15 cellular contexts compared by ENCODE assay signal in the genomic region with DNA sequence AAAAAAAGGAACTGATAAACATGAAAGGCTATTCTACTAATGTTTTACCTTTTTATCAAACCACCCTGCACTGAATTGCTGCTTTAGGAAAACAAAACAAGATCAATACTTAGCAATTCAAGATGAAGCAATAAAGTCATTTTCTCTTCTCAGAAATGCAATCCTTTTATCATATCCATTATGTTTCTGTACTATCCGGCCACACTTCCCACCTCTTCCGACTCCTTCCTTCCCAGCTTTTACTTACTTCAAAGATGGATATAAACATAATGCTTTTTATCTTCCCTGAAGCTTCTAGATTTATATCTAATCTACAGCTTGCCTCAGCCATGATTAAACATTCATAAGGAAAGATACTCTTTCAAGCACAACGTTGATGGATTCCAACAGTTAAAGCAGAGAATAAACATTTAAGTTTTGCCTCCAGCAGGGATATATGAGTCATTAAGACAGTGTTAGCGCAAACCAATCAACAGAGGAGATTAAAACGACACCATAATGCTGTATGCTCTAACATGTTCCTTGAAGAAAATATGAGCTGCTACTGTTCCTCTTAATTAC.
DNase-seq lines count a peak whose midpoint lies in the region; ATAC-seq and TF ChIP-seq lines count a peak whose summit lies in the region.
"Had no signal": no experiment of that assay in that cellular context is flagged by ENCODE, and none has a peak within 500 bp of the region (broad histone marks: within the 10 kb centered on the region; RNA-seq: fewer than 3 reads in every experiment).

No MANE protein-coding gene starts in this region.

- H3K36me3 ChIP-seq in duodenal mucosa (ENCODE audit: control insufficient read depth in 1 of 2, insufficient read depth in 2 of 2, low read length in 2 of 2) (peaks cover 0 to 6% of the 10 kb centered on the region in 2 donors), mesodermal cell (ENCODE audit: control insufficient read depth, insufficient read depth, low read length) (peaks cover 5% of the 10 kb centered on the region)
- H3K36me3 ChIP-seq: prostate gland, uterus had no signal

- 82 to 86% methylated on average over 4 to 5 of the region's 5 CpGs for WGBS in mesodermal cell (ENCODE audit: insufficient coverage in 2 of 2), 2 experiments
- WGBS in right cardiac atrium: 51% methylated on average over 5 of the region's 5 CpGs

- no peak for TF ChIP-seq CTCF in AG09309 (IDR thresholded peaks at IDR 0.05; ENCODE audit: control insufficient read depth, insufficient read depth, low read depth, low read length, missing control alignments)

- H3K27ac ChIP-seq in duodenal mucosa (ENCODE audit: low read depth, low read length) (no peak overlapping the region), mesodermal cell (ENCODE audit: low read depth, low read length, severe bottlenecking) (peak overlapping the region; percentile 50), right cardiac atrium (ENCODE audit: low read length) (no peak overlapping the region)
- H3K27ac ChIP-seq: prostate gland, uterus had no signal

- DNase-seq in AG09309 (ENCODE audit: low read depth) (no peak), NCI-H2227 treated with DMSO at 0.1 percent for 48 hours (lab: John Stamatoyannopoulos, UW) (peak; percentile 62), right cardiac atrium (no peak), GM19240 (ENCODE audit: insufficient read length, low spot score) (no peak)
- DNase-seq in activated CD4-positive, alpha-beta T cell treated with anti-CD3 and anti-CD28 coated beads, Interleukin-2, amount 50 U/mL, for 1 hour: no peak
- DNase-seq: activated CD8-positive, alpha-beta memory T cell treated with anti-CD3 and anti-CD28 coated beads, Interleukin-2, amount 50 U/mL, for 4 hours; CD4-positive, alpha-beta T cell; NCI-H524 treated with DMSO at 0.1 percent for 48 hours; T-cell; uterus had no signal

- H3K4me1 ChIP-seq in duodenal mucosa (ENCODE audit: control insufficient read depth in 1 of 2, insufficient read depth in 2 of 2, low read length in 2 of 2) (peaks cover 0 to 11% of the 10 kb centered on the region in 2 donors), mesodermal cell (ENCODE audit: control insufficient read depth, insufficient read depth, low read length, poor library complexity, severe bottlenecking) (peaks cover 12% of the 10 kb centered on the region), right cardiac atrium (ENCODE audit: control insufficient read depth, insufficient read depth, low read length) (no peaks in the 10 kb centered on the region)
- H3K4me1 ChIP-seq: prostate gland, uterus had no signal

- intact Hi-C loops in right cardiac atrium (cut with DNase I): no loop called here

- H3K27me3 ChIP-seq in duodenal mucosa (ENCODE audit: control insufficient read depth in 1 of 2, insufficient read depth in 2 of 2, low read length in 2 of 2) (no peaks in the 10 kb centered on the region), right cardiac atrium (ENCODE audit: control insufficient read depth, insufficient read depth) (no peaks in the 10 kb centered on the region)
- H3K27me3 ChIP-seq: uterus had no signal

- H3K9me3 ChIP-seq in duodenal mucosa (ENCODE audit: control insufficient read depth in 1 of 2, low read length in 2 of 2): peaks cover 13 to 19% of the 10 kb centered on the region in 2 donors
- H3K9me3 ChIP-seq in mesodermal cell (ENCODE audit: control insufficient read depth, low read length): peaks cover 17% of the 10 kb centered on the region
- no peaks in the 10 kb centered on the region for H3K9me3 ChIP-seq in right cardiac atrium (ENCODE audit: control insufficient read depth, low read length)
- H3K9me3 ChIP-seq: prostate gland had no signal

- no peak for ATAC-seq in activated CD4-positive, CD25-positive, alpha-beta regulatory T cell treated with anti-CD3 and anti-CD28 coated beads, Interleukin-2, amount 50 U/mL, for 24 hours
- ATAC-seq in right cardiac atrium: no peak
- ATAC-seq: GM12878, T-cell had no signal

- H3K9ac ChIP-seq in duodenal mucosa (ENCODE audit: low read depth in 1 of 2, low read length in 2 of 2): no peak overlapping the region

- H3K4me3 ChIP-seq in AG09309 (ENCODE audit: control insufficient read depth, low read depth, low read length) (peak overlapping the region; percentile 37), duodenal mucosa (ENCODE audit: low read depth in 1 of 2, low read length in 2 of 2) (peak overlapping the region; percentile 11 to 19), mesodermal cell (ENCODE audit: extremely low read depth, insufficient read depth, low read length, poor library complexity, severe bottlenecking) (no peak overlapping the region), right cardiac atrium (ENCODE audit: low read length) (no peak overlapping the region)
- H3K4me3 ChIP-seq: GM12878, prostate gland, uterus had no signal

Comparison
In these comparisons a context has a peak if more than half of its experiments do, and no peak if none do; other contexts are left out.
1. H3K4me3 ChIP-seq: peak in AG09309 (single experiment) and duodenal mucosa (2 of 2); none in mesodermal cell (single experiment) and right cardiac atrium (single experiment).